8 cellular contexts compared by ENCODE assay signal in genomic region chr19:6066661-6067646, GRCh38.
A peak's percentile ranks its signal among the peaks of the same experiment; 100 is the strongest.
DNase-seq lines count a peak whose midpoint lies in the region; ATAC-seq and TF ChIP-seq lines count a peak whose summit lies in the region.

No MANE protein-coding gene starts in this region.

- DNase-seq in AG20443 (ENCODE audit: low spot score): peak; percentile 92
- DNase-seq in HEK293T (ENCODE audit: extremely low spot score): peak; percentile 73
- DNase-seq in NCI-H69 (lab: John Stamatoyannopoulos, UW): peak; percentile 98
- DNase-seq in T47D (ENCODE audit: low read depth in 1 of 2, low spot score in 1 of 2): peak; percentile 54 to 79
- DNase-seq in hippocampal formation (lab: John Stamatoyannopoulos, UW): peak; percentile 45 to 79
- DNase-seq in putamen (ENCODE audit: low spot score): peak; percentile 66

- ATAC-seq in HG02763 (IDR thresholded peaks at IDR 0.05; ENCODE audit: unreplicated experiment) (no peak), GM18870 (IDR thresholded peaks at IDR 0.05; ENCODE audit: unreplicated experiment) (no peak)

- POLR2A ChIA-PET in HEK293T (lab: Yijun Ruan, JAX): no interaction called here

- CTCF ChIA-PET in HEK293T (lab: Yijun Ruan, JAX): no interaction called here

- in situ Hi-C loops in T47D (cut with HindIII; ENCODE audit: low pct_unique_long_range_greater_than_20kb, low sequenced_read_pairs): no loop called here

TF ChIP-seq in HEK293T, 16 proteins besides CTCF, POLR2A, EP300 and RAD21:
- TF ChIP-seq SP1 (IDR thresholded peaks at IDR 0.05): no peak
- no peak for TF ChIP-seq FOXK2 (IDR thresholded peaks at IDR 0.05)
- no peak for TF ChIP-seq FOXA1 (IDR thresholded peaks at IDR 0.05)
- TF ChIP-seq PKNOX1 (IDR thresholded peaks at IDR 0.05): no peak
- no peak for TF ChIP-seq LEF1 (IDR thresholded peaks at IDR 0.05; ENCODE audit: borderline replicate concordance)
- TF ChIP-seq L3MBTL2 (conservative IDR thresholded peaks at IDR 0.05): no peak
- TF ChIP-seq FOXM1 (IDR thresholded peaks at IDR 0.05; ENCODE audit: borderline replicate concordance): no peak
- TF ChIP-seq BHLHE40 (IDR thresholded peaks at IDR 0.05; ENCODE audit: borderline replicate concordance): no peak
- TF ChIP-seq HDGF (IDR thresholded peaks at IDR 0.05; ENCODE audit: borderline replicate concordance): no peak
- TF ChIP-seq ELF4 (IDR thresholded peaks at IDR 0.05): no peak
- TF ChIP-seq ARNT (IDR thresholded peaks at IDR 0.05): no peak
- no peak for TF ChIP-seq NFRKB (IDR thresholded peaks at IDR 0.05)
- no peak for TF ChIP-seq ZNF384 (IDR thresholded peaks at IDR 0.05)
- TF ChIP-seq CTBP1 (IDR thresholded peaks at IDR 0.05; ENCODE audit: borderline replicate concordance): no peak
- TF ChIP-seq SUZ12 (IDR thresholded peaks at IDR 0.05): no peak
- no peak for TF ChIP-seq TARDBP (IDR thresholded peaks at IDR 0.05)
TF ChIP-seq in HEK293T: peak in this region for 0.
